In genomic region chr7:101216860-101217387, GRCh38 we compare ENCODE assay signal across 8 cellular contexts. TPM values are rescaled to one million over a fixed set of nuclear protein-coding genes. Genes with fewer than 3 reads are reported as not detected.
DNase-seq lines count a peak whose midpoint lies in the region; FAIRE-seq and TF ChIP-seq lines count a peak whose summit lies in the region.

No MANE protein-coding gene starts in this region.

- H4K20me1 ChIP-seq in H9 (ENCODE audit: control insufficient read depth, insufficient read depth, insufficient read length) (no peaks in the 10 kb centered on the region), neural cell (ENCODE audit: insufficient read depth) (no peaks in the 10 kb centered on the region)

- peak; percentile 58 for FAIRE-seq in GM12891 (lab: Jason Lieb, UNC)

- no peak overlapping the region for H2BK5ac ChIP-seq in H9 (ENCODE audit: insufficient read length, low read length)

- no peak for TF ChIP-seq EP300 in neural cell (conservative IDR thresholded peaks at IDR 0.05; ENCODE audit: poor library complexity, severe bottlenecking)

- H3K36me3 ChIP-seq in endocrine pancreas (ENCODE audit: control insufficient read depth, insufficient read depth, low read length) (peaks cover 2% of the 10 kb centered on the region), neural cell (ENCODE audit: insufficient read depth, low read length) (no peaks in the 10 kb centered on the region)

- no peak overlapping the region for H3K4ac ChIP-seq in H9 (ENCODE audit: low read depth, low read length)

- H3K9me3 ChIP-seq in H9 (ENCODE audit: control insufficient read depth, low read depth, low read length) (no peaks in the 10 kb centered on the region), endocrine pancreas (ENCODE audit: control insufficient read depth, low read length) (no peaks in the 10 kb centered on the region), neural cell (ENCODE audit: low read length) (no peaks in the 10 kb centered on the region)

- H4K5ac ChIP-seq in H9 (ENCODE audit: insufficient read length, low read depth, low read length): no peak overlapping the region

- no peak for TF ChIP-seq RAD21 in neural cell (conservative IDR thresholded peaks at IDR 0.05)

- H2BK15ac ChIP-seq in H9 (ENCODE audit: low read depth, low read length): no peak overlapping the region

- 0 out of 2 replicates have a peak, but pooled peaks cover 3% of the 10 kb centered on the region for H3K4me1 ChIP-seq in H9 (ENCODE audit: insufficient read depth, low read length)
- H3K4me1 ChIP-seq in endocrine pancreas (ENCODE audit: control insufficient read depth, insufficient read depth, low read length): no peaks in the 10 kb centered on the region

- no peak overlapping the region for H3K14ac ChIP-seq in H9 (ENCODE audit: insufficient read depth, low read length)

- H3K9ac ChIP-seq in H9 (ENCODE audit: extremely low read depth, insufficient read length, low read length) (no peak overlapping the region), endocrine pancreas (ENCODE audit: control insufficient read depth, insufficient read depth, low read length) (peak overlapping the region; percentile 36), neural cell (ENCODE audit: low read length) (peak overlapping the region; percentile 80)

- H3T11ph ChIP-seq in H9 (ENCODE audit: low read length): no peak overlapping the region

- H3K9me2 ChIP-seq in neural cell (ENCODE audit: insufficient read depth, low read length): no peaks in the 10 kb centered on the region

- H2AFZ ChIP-seq in H9 (ENCODE audit: low read length) (no peak overlapping the region), neural cell (ENCODE audit: low read depth, low read length) (peak overlapping the region; percentile 41)

- peak overlapping the region; percentile 96 to 99 for H3K4me3 Mint-ChIP-seq in H9

- TF ChIP-seq POLR2A in GM12891 (IDR thresholded peaks at IDR 0.05; ENCODE audit: low read depth, low read length): no peak

- no peaks in the 10 kb centered on the region for H3F3A ChIP-seq in neural cell (ENCODE audit: insufficient read depth, low read length, poor library complexity, severe bottlenecking)

- H4K91ac ChIP-seq in H9 (ENCODE audit: insufficient read length, low read depth, low read length): no peak overlapping the region

- no peaks in the 10 kb centered on the region; the same call in 1 of the 2 replicates for H3K27me3 Mint-ChIP-seq in H9 (ENCODE audit: low read depth)

- no peaks in the 10 kb centered on the region for H3K79me1 ChIP-seq in H9 (ENCODE audit: insufficient read depth, low read depth, low read length, poor library complexity, severe bottlenecking)

- no peak overlapping the region for H3K23ac ChIP-seq in H9 (ENCODE audit: insufficient read length, low read depth, low read length)

- H2BK20ac ChIP-seq in H9 (ENCODE audit: low read depth, low read length, poor library complexity, severe bottlenecking): no peak overlapping the region

- H3K79me2 ChIP-seq in H9 (ENCODE audit: insufficient read depth, low read length) (no peaks in the 10 kb centered on the region), neural cell (replicated peaks; ENCODE audit: insufficient read depth, low read length) (peaks cover 22% of the 10 kb centered on the region)

- H3K4me3 ChIP-seq in endocrine pancreas (ENCODE audit: control insufficient read depth, insufficient read depth, low read length) (no peak overlapping the region), neural cell (ENCODE audit: low read length) (peak overlapping the region; percentile 94)

- no peak overlapping the region for H2BK12ac ChIP-seq in H9 (ENCODE audit: insufficient read length, low read depth, low read length)

- H3K27me3 ChIP-seq in H9 (ENCODE audit: insufficient read depth, low read length) (no peaks in the 10 kb centered on the region), endocrine pancreas (ENCODE audit: control insufficient read depth, insufficient read depth, low read length) (no peaks in the 10 kb centered on the region), neural cell (ENCODE audit: insufficient read depth, low read depth, low read length) (no peaks in the 10 kb centered on the region)

- H2AK5ac ChIP-seq in H9 (ENCODE audit: insufficient read length, low read length): no peak overlapping the region

- H3K27ac Mint-ChIP-seq in H9: no peak overlapping the region

- DNase-seq in GM12891 (ENCODE audit: insufficient read length, low spot score) (no peak), H9 (no peak), OCI-M1 (lab: John Stamatoyannopoulos, UW) (peak; percentile 51), GF-D8 (lab: John Stamatoyannopoulos, UW) (no peak), NCI-H1105 (lab: John Stamatoyannopoulos, UW) (no peak), HuH-7 (ENCODE audit: low spot score) (no peak)

- H3K4me1 Mint-ChIP-seq in H9: peaks cover 15 to 19% of the 10 kb centered on the region in 2 experiments

- H3K4me2 ChIP-seq in H9 (ENCODE audit: insufficient read depth, insufficient read length, low read length) (peak overlapping the region; percentile 50), neural cell (ENCODE audit: low read length) (peak overlapping the region; percentile 88)

- H2BK120ac ChIP-seq in H9 (ENCODE audit: low read depth, low read length, poor library complexity, severe bottlenecking): no peak overlapping the region

- no peak overlapping the region for H3K56ac ChIP-seq in H9 (ENCODE audit: insufficient read length, low read depth, low read length)

- no peak overlapping the region for H3K18ac ChIP-seq in H9 (ENCODE audit: insufficient read length, low read depth, low read length)

- H3K9me3 Mint-ChIP-seq in H9: no peaks in the 10 kb centered on the region

- no CpG with 5 or more reads among the region's 34 CpGs for WGBS in H9 (ENCODE audit: extremely low coverage, insufficient read length, low lambda C conversion rate)

- H3K23me2 ChIP-seq in H9 (ENCODE audit: insufficient read length, low read depth, low read length, poor library complexity, severe bottlenecking): peaks cover 7% of the 10 kb centered on the region

- no peak overlapping the region for H4K8ac ChIP-seq in H9 (replicated peaks; ENCODE audit: insufficient read length, low read depth, low read length)

- TF ChIP-seq CTCF in H9 (conservative IDR thresholded peaks at IDR 0.05): no peak
- no peak for TF ChIP-seq CTCF in neural cell (IDR thresholded peaks at IDR 0.05; ENCODE audit: poor library complexity, severe bottlenecking)

- H3K27ac ChIP-seq in H9 (ENCODE audit: insufficient read length, low read depth, low read length): no peak overlapping the region
- H3K27ac ChIP-seq in neural cell (ENCODE audit: low read length): peak overlapping the region; percentile 74

- H3K36me3 Mint-ChIP-seq in H9 (ENCODE audit: insufficient read depth in 1 of 3, low read depth in 3 of 3): peaks cover 4 to 27% (median 9%) of the 10 kb centered on the region in 3 experiments; a peak in 6 of 7 replicates

TF ChIP-seq in GM12891, 5 proteins besides CTCF, POLR2A, EP300 and RAD21:
- no peak for TF ChIP-seq SPI1 (IDR thresholded peaks at IDR 0.05; ENCODE audit: low read depth, low read length)
- no peak for TF ChIP-seq POLR2AphosphoS5 (IDR thresholded peaks at IDR 0.05; ENCODE audit: low read depth, low read length)
- no peak for TF ChIP-seq TAF1 (IDR thresholded peaks at IDR 0.05; ENCODE audit: low read depth, low read length)
- no peak for TF ChIP-seq POU2F2 (IDR thresholded peaks at IDR 0.05; ENCODE audit: low read depth, low read length)
- no peak for TF ChIP-seq PAX5 (IDR thresholded peaks at IDR 0.05; ENCODE audit: insufficient read depth, low read length, severe bottlenecking)

TF ChIP-seq in neural cell, 6 proteins besides CTCF, POLR2A, EP300 and RAD21 (continues in another document):
- TF ChIP-seq SMC3 (conservative IDR thresholded peaks at IDR 0.05; ENCODE audit: poor library complexity) (no peak), REST (IDR thresholded peaks at IDR 0.05; ENCODE audit: borderline replicate concordance) (peak; percentile 2), POLR2AphosphoS5 (IDR thresholded peaks at IDR 0.05) (no peak), EZH2 (IDR thresholded peaks at IDR 0.05; ENCODE audit: borderline replicate concordance, insufficient read depth, low read length, poor library complexity, severe bottlenecking) (no peak)

RNA-seq across cellular contexts. Expression of gene PLOD3, which starts 0.5 kb away (rescaled TPM):
- polyA plus RNA-seq in GM12891 (2012; ENCODE audit: low read depth, missing spikeins): 13.8 TPM
- total RNA-seq in H9 (2021): 70.5 and 74.5 TPM in 2 replicates
- 17.9 and 19.2 TPM in 2 replicates for polyA plus RNA-seq in neural cell
- polyA minus RNA-seq in neural cell: 10.8 and 13.1 TPM in 2 replicates

RNA-seq across cellular contexts. Expression of gene ZNHIT1, which starts 1.0 kb away (rescaled TPM):
- polyA plus RNA-seq in GM12891 (2012; ENCODE audit: low read depth, missing spikeins): 55.0 TPM
- 52.7 and 53.4 TPM in 2 replicates for total RNA-seq in H9 (2021)
- 160 and 176 TPM in 2 replicates for polyA plus RNA-seq in neural cell
- 66.9 and 77.4 TPM in 2 replicates for polyA minus RNA-seq in neural cell

RNA-seq across cellular contexts. Expression of gene MOGAT3, which starts 16.1 kb away (rescaled TPM):
- polyA plus RNA-seq in GM12891 (2012; ENCODE audit: low read depth, missing spikeins): not detected
- total RNA-seq in H9 (2021): 0.11 and 0.15 TPM in 2 replicates
- polyA plus RNA-seq in neural cell: not detected in 2 replicates
- polyA minus RNA-seq in neural cell: not detected in 2 replicates

RNA-seq across cellular contexts. Expression of gene CLDN15, which starts 20.7 kb away (rescaled TPM):
- 5.1 TPM for polyA plus RNA-seq in GM12891 (2012; ENCODE audit: low read depth, missing spikeins)
- total RNA-seq in H9 (2021): 9.7 and 11.4 TPM in 2 replicates
- 8.9 and 10.9 TPM in 2 replicates for polyA plus RNA-seq in neural cell
- polyA minus RNA-seq in neural cell: 4.3 and 5.8 TPM in 2 replicates

RNA-seq across cellular contexts. Expression of gene FIS1, which starts 28.0 kb away (rescaled TPM):
- polyA plus RNA-seq in GM12891 (2012; ENCODE audit: low read depth, missing spikeins): 141 TPM
- total RNA-seq in H9 (2021): 121 and 124 TPM in 2 replicates
- polyA plus RNA-seq in neural cell: 322 and 339 TPM in 2 replicates
- polyA minus RNA-seq in neural cell: 86.4 and 94.9 TPM in 2 replicates
